Comparison of ENCODE assay signal across 1 cellular context in genomic region chr15:50908209-50909043, GRCh38.
A peak's percentile ranks its signal among the peaks of the same experiment; 100 is the strongest.
TF ChIP-seq lines count a peak whose summit lies in the region.

Gene AP4E1 (plus strand): TSS chr15:50908683. CDS start chr15:50908779, 96 bp downstream.

TF ChIP-seq in K562, 482 proteins besides CTCF, POLR2A, EP300 and RAD21 (continued from another document and continues in another):
- TF ChIP-seq ZBTB40 (IDR thresholded peaks at IDR 0.05) (peak; percentile 100), ZBTB40 (CRISPR knock-in tag; IDR thresholded peaks at IDR 0.05) (peak; percentile 99), RBM25 (IDR thresholded peaks at IDR 0.05; ENCODE audit: low read depth, low read length, severe bottlenecking) (no peak), CHAMP1 (IDR thresholded peaks at IDR 0.05) (no peak), SMAD1 (IDR thresholded peaks at IDR 0.05; ENCODE audit: low read depth, low read length, partially characterized antibody) (peak; percentile 35), TGIF2 (CRISPR knock-in tag; IDR thresholded peaks at IDR 0.05) (no peak), MYC (IDR thresholded peaks at IDR 0.05; ENCODE audit: low read depth, low read length) (peak; percentile 66), MYC (CRISPR knock-in tag; IDR thresholded peaks at IDR 0.05; ENCODE audit: borderline replicate concordance, low read depth) (no peak), HEY1 (CRISPR knock-in tag; IDR thresholded peaks at IDR 0.05; ENCODE audit: borderline replicate concordance) (no peak), ELF1 (tag; IDR thresholded peaks at IDR 0.05) (peak; percentile 99), ZBTB17 (CRISPR knock-in tag; IDR thresholded peaks at IDR 0.05) (no peak; the same call in 1 of the 2 replicates), POLR2G (IDR thresholded peaks at IDR 0.05; ENCODE audit: low read depth, low read length) (peak; percentile 94), FIP1L1 (IDR thresholded peaks at IDR 0.05; ENCODE audit: low read depth, low read length, poor library complexity, severe bottlenecking) (no peak), MCM3 (IDR thresholded peaks at IDR 0.05) (no peak), MYNN (IDR thresholded peaks at IDR 0.05) (peak; percentile 78), MYNN (CRISPR knock-in tag; IDR thresholded peaks at IDR 0.05) (no peak), NFXL1 (CRISPR knock-in tag; IDR thresholded peaks at IDR 0.05) (no peak), KLF13 (tag; IDR thresholded peaks at IDR 0.05; ENCODE audit: borderline replicate concordance, low read depth) (peak; percentile 32; the same call in 1 of the 2 replicates), RAD51 (IDR thresholded peaks at IDR 0.05; ENCODE audit: borderline replicate concordance, low read depth) (no peak), L3MBTL2 (IDR thresholded peaks at IDR 0.05) (peak; percentile 65; the same call in 1 of the 2 replicates), TBL1XR1 (IDR thresholded peaks at IDR 0.05; ENCODE audit: low read length in 2 of 2) (peak in 1 of 2 experiments; percentile 41; a peak in 1 of 4 replicates), RBFOX2 (IDR thresholded peaks at IDR 0.05; ENCODE audit: low read depth, low read length) (peak; percentile 97), ZNF780A (CRISPR knock-in tag; IDR thresholded peaks at IDR 0.05) (no peak), NFE2L1 (tag; IDR thresholded peaks at IDR 0.05; ENCODE audit: borderline replicate concordance, low read depth) (no peak), E2F3 (CRISPR knock-in tag; IDR thresholded peaks at IDR 0.05) (peak; percentile 79), ZNF431 (CRISPR knock-in tag; IDR thresholded peaks at IDR 0.05) (0 out of 2 replicates have a peak, but pooled peaks have one; percentile 32), E2F8 (IDR thresholded peaks at IDR 0.05; ENCODE audit: low read depth, partially characterized antibody) (peak; percentile 80), ZFX (CRISPR knock-in tag; IDR thresholded peaks at IDR 0.05) (peak; percentile 81), ZNF740 (CRISPR knock-in tag; IDR thresholded peaks at IDR 0.05) (no peak), ZNF740 (tag; IDR thresholded peaks at IDR 0.05) (no peak), BRCA1 (IDR thresholded peaks at IDR 0.05) (no peak), BRCA1 (CRISPR knock-in tag; IDR thresholded peaks at IDR 0.05) (no peak), AFF1 (IDR thresholded peaks at IDR 0.05; ENCODE audit: low read depth in 1 of 2, partially characterized antibody in 2 of 2) (peak in 1 of 2 experiments; percentile 31), ZNF311 (CRISPR knock-in tag; IDR thresholded peaks at IDR 0.05) (no peak), ZNF830 (CRISPR knock-in tag; IDR thresholded peaks at IDR 0.05) (no peak), MTF1 (CRISPR knock-in tag; IDR thresholded peaks at IDR 0.05; ENCODE audit: borderline replicate concordance) (no peak), DACH1 (IDR thresholded peaks at IDR 0.05; ENCODE audit: partially characterized antibody) (no peak), ZFP36 (IDR thresholded peaks at IDR 0.05; ENCODE audit: low read depth, low read length, partially characterized antibody) (peak; percentile 40)
- TF ChIP-seq, protein P1, sequence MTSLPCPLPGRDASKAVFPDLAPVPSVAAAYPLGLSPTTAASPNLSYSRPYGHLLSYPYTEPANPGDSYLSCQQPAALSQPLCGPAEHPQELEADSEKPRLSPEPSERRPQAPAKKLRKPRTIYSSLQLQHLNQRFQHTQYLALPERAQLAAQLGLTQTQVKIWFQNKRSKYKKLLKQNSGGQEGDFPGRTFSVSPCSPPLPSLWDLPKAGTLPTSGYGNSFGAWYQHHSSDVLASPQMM (CRISPR knock-in tag; IDR thresholded peaks at IDR 0.05): no peak
- TF ChIP-seq, protein P2, sequence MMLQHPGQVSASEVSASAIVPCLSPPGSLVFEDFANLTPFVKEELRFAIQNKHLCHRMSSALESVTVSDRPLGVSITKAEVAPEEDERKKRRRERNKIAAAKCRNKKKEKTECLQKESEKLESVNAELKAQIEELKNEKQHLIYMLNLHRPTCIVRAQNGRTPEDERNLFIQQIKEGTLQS (IDR thresholded peaks at IDR 0.05): no peak
- TF ChIP-seq, protein P2 (CRISPR knock-in tag; conservative IDR thresholded peaks at IDR 0.05): no peak; the same call in 1 of the 2 replicates
- TF ChIP-seq, protein P3, sequence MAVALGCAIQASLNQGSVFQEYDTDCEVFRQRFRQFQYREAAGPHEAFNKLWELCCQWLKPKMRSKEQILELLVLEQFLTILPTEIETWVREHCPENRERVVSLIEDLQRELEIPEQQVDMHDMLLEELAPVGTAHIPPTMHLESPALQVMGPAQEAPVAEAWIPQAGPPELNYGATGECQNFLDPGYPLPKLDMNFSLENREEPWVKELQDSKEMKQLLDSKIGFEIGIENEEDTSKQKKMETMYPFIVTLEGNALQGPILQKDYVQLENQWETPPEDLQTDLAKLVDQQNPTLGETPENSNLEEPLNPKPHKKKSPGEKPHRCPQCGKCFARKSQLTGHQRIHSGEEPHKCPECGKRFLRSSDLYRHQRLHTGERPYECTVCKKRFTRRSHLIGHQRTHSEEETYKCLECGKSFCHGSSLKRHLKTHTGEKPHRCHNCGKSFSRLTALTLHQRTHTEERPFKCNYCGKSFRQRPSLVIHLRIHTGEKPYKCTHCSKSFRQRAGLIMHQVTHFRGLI (CRISPR knock-in tag; IDR thresholded peaks at IDR 0.05): no peak
